Comparison of ENCODE assay signal across 20 cellular contexts in genomic region chr5:180399931-180400330, GRCh38. TPM values are rescaled to one million over a fixed set of nuclear protein-coding genes. Genes with fewer than 3 reads are reported as not detected.
"Had no signal": no experiment of that assay in that cellular context is flagged by ENCODE, and none has a peak within 500 bp of the region (broad histone marks: within the 10 kb centered on the region; RNA-seq: fewer than 3 reads in every experiment).

No MANE protein-coding gene starts in this region.

- ATAC-seq: gastrocnemius medialis; heart right ventricle; lower lobe of right lung; stimulated activated effector memory CD8-positive, alpha-beta T cell treated with anti-CD3 and anti-CD28 coated beads, Interleukin-12 subunit alpha, Interleukin-12 subunit beta, amount 100 ng/mL, for 72 hours; stimulated activated naive CD8-positive, alpha-beta T cell treated with anti-CD3 and anti-CD28 coated beads, Interleukin-15, Interleukin-2, amounts not matched to agents 100 U/mL and 50 U/mL, for 24 hours had no signal

- FAIRE-seq: endometrium, keratinocyte, urothelium cell line had no signal

- H3K27ac ChIP-seq: dorsolateral prefrontal cortex, gastrocnemius medialis, heart right ventricle, left ventricle myocardium inferior, lower lobe of right lung, neutrophil, right atrium auricular region, suprapubic skin, thyroid gland had no signal

- H3K4me1 ChIP-seq: gastrocnemius medialis, heart right ventricle, left ventricle myocardium inferior, lower lobe of right lung, right atrium auricular region, suprapubic skin, thyroid gland had no signal

- H3K4me3 ChIP-seq: dorsolateral prefrontal cortex, gastrocnemius medialis, heart right ventricle, left ventricle myocardium inferior, lower lobe of right lung, right atrium auricular region, suprapubic skin, thyroid gland had no signal

- H3K36me3 ChIP-seq: gastrocnemius medialis, heart right ventricle, left ventricle myocardium inferior, lower lobe of right lung, neutrophil, right atrium auricular region, suprapubic skin, thyroid gland had no signal

- DNase-seq: cortex of kidney; dorsolateral prefrontal cortex; effector memory CD4-positive, alpha-beta T cell; gastrocnemius medialis; heart right ventricle; hypothalamus; left ventricle myocardium inferior; lower lobe of right lung; naive B cell; stimulated activated CD4-positive, alpha-beta T cell treated with anti-CD3 and anti-CD28 coated beads, Interleukin-4, amount 100 ng/mL, for 1 hour; stimulated activated CD8-positive, alpha-beta memory T cell treated with anti-CD3 and anti-CD28 coated beads, Interleukin-4, amount 100 ng/mL, for 48 hours; stimulated activated naive CD8-positive, alpha-beta T cell treated with anti-CD3 and anti-CD28 coated beads, Interleukin-15, Interleukin-2, amounts not matched to agents 100 U/mL and 50 U/mL, for 24 hours; thyroid gland had no signal

- H3K27me3 ChIP-seq: dorsolateral prefrontal cortex, gastrocnemius medialis, neutrophil, right atrium auricular region, thyroid gland had no signal

- H3K9me3 ChIP-seq: gastrocnemius medialis, lower lobe of right lung, neutrophil, right atrium auricular region, suprapubic skin, thyroid gland had no signal

RNA-seq across cellular contexts. Expression of gene GFPT2, which starts 46.8 kb away (rescaled TPM):
- polyA plus RNA-seq: keratinocyte had no signal
